ENCODE assay signal across 11 cellular contexts in the genomic region with DNA sequence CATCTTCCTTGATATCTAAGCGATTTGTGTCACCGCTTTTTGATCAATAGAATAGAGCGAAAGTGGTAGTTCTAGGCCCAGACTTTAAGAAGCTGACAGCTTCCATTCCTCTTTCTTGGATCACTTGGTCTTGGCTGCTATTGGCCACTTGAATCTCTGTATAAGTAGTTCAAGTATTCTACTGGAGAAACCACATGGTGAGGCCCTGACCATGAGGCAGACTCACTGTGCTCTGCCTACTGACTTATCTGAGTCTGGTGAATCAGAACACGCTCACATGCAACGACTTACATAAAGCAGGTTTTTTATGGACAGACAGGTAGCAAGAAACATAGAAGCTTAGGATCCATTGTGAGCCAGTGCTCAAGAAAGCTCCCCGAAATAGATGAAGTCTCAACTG. TPM values are rescaled to one million over a fixed set of nuclear protein-coding genes. Genes with fewer than 3 reads are reported as not detected.
"Had no signal": no experiment of that assay in that cellular context is flagged by ENCODE, and none has a peak within 500 bp of the region (broad histone marks: within the 10 kb centered on the region; RNA-seq: fewer than 3 reads in every experiment).

No MANE protein-coding gene starts in this region.

- ATAC-seq: HCT116, K562 had no signal

- H3K27ac ChIP-seq: GM23248 had no signal

- H3K4me1 ChIP-seq: HAP-1 had no signal

- H3K36me3 ChIP-seq: HAP-1 had no signal

- H3K9me3 ChIP-seq: HAP-1 had no signal

- DNase-seq: GM23248, GOT3, H7, HFFc6, IMR-90, KG1 had no signal

- H3K4me3 ChIP-seq: GM23248, HAP-1, K562 had no signal

RNA-seq across cellular contexts. Expression of gene OLIG3, which starts 27.0 kb away (rescaled TPM):
- total RNA-seq: GM23248, H4, HFFc6, HT-29, IMR-90, K562 had no signal
